ENCODE assay signal across 9 cellular contexts in genomic region chr5:177310757-177311173, GRCh38. TPM values are rescaled to one million over a fixed set of nuclear protein-coding genes. Genes with fewer than 3 reads are reported as not detected.
DNase-seq lines count a peak whose midpoint lies in the region; ATAC-seq, FAIRE-seq and TF ChIP-seq lines count a peak whose summit lies in the region.
"Had no signal": no experiment of that assay in that cellular context is flagged by ENCODE, and none has a peak within 500 bp of the region (broad histone marks: within the 10 kb centered on the region; RNA-seq: fewer than 3 reads in every experiment).

No MANE protein-coding gene starts in this region.

- H3K27me3 Mint-ChIP-seq in activated T-cell treated with anti-CD3 and anti-CD28 coated beads, Interleukin-2, amount 50 U/mL, for 72 hours (ENCODE audit: low read depth) = no peaks in the 10 kb centered on the region

- peak overlapping the region; percentile 68 for H3K4me3 ChIP-seq in AG04450 (ENCODE audit: low read depth, low read length)

- no peak overlapping the region for H3K27ac ChIP-seq in AG04450 (ENCODE audit: low read depth, low read length)

- DNase-seq in AG04450 (ENCODE audit: low read depth, low spot score) = no peak
- no peak for DNase-seq in GM12892 (ENCODE audit: insufficient read length)
- peak; percentile 10 for DNase-seq in NCI-H146 treated with DMSO at 0.1 percent for 48 hours (lab: John Stamatoyannopoulos, UW; ENCODE audit: unreplicated experiment)
- peak in 1 of 2 donors; percentile 33 for DNase-seq in activated T-cell treated with anti-CD3 and anti-CD28 coated beads, Interleukin-2, amount 50 U/mL, for 72 hours
- DNase-seq in lung microvascular endothelial cell (ENCODE audit: low read depth in 2 of 2) = peak; percentile 52 to 93
- DNase-seq in HuH-7 (ENCODE audit: low spot score) = no peak
- no peak for DNase-seq in amniotic stem cell (lab: John Stamatoyannopoulos, UW)
- no peak for DNase-seq in iPS-NIHi11 (ENCODE audit: low spot score)

- no peak for ATAC-seq in activated T-cell treated with anti-CD3 and anti-CD28 coated beads, Interleukin-2, amount 50 U/mL, for 72 hours (replicated peaks in 1 of 2)
- ATAC-seq: psoas muscle had no signal

- H3K4me1 Mint-ChIP-seq in activated T-cell treated with anti-CD3 and anti-CD28 coated beads, Interleukin-2, amount 50 U/mL, for 72 hours (ENCODE audit: low read depth) = peaks cover 51% of the 10 kb centered on the region

- H3K27me3 ChIP-seq in AG04450 (ENCODE audit: control insufficient read depth, insufficient read depth, low read length) = no peaks in the 10 kb centered on the region

- H3K4me3 Mint-ChIP-seq in activated T-cell treated with anti-CD3 and anti-CD28 coated beads, Interleukin-2, amount 50 U/mL, for 72 hours = peak overlapping the region; percentile 79 to 92

- no peak overlapping the region for H3K27ac Mint-ChIP-seq in activated T-cell treated with anti-CD3 and anti-CD28 coated beads, Interleukin-2, amount 50 U/mL, for 72 hours

- TF ChIP-seq POLR2A in GM12892 (IDR thresholded peaks at IDR 0.05; ENCODE audit: low read depth, low read length) = no peak

- H3K9me3 ChIP-seq in AG04450 (ENCODE audit: control insufficient read depth, insufficient read depth, low read length) = no peaks in the 10 kb centered on the region; the same call in 1 of the 2 replicates
- H3K9me3 ChIP-seq: psoas muscle had no signal

- POLR2A ChIA-PET in AG04450 (lab: Yijun Ruan, JAX) = no interaction called here

- H3K36me3 Mint-ChIP-seq in activated T-cell treated with anti-CD3 and anti-CD28 coated beads, Interleukin-2, amount 50 U/mL, for 72 hours (ENCODE audit: insufficient read depth in 2 of 2) = peaks cover 10 to 12% of the 10 kb centered on the region in 2 donors

- FAIRE-seq in GM12892 (lab: Jason Lieb, UNC) = peak; percentile 98

- no peaks in the 10 kb centered on the region for H3K9me3 Mint-ChIP-seq in activated T-cell treated with anti-CD3 and anti-CD28 coated beads, Interleukin-2, amount 50 U/mL, for 72 hours

- CTCF ChIA-PET in AG04450 (lab: Charles Lee) = interaction anchor here (0.9 to 2.8 kb wide), 18 partner anchors 8 to 197 kb away, joined by 3 to 35 read pairs (median 6); partner anchors contain the start of gene LMAN2

- TF ChIP-seq CTCF in AG04450 (IDR thresholded peaks at IDR 0.05; ENCODE audit: low read depth, low read length) = no peak

RNA-seq across cellular contexts. Expression of gene MXD3, which starts 0.9 kb away (rescaled TPM):
- 2.8 and 2.9 TPM in 2 replicates for polyA plus RNA-seq in AG04450 (2011; rRNA removed)
- polyA minus RNA-seq in AG04450 (2011; rRNA and poly(A)+ RNA removed) = 1.8 and 2.2 TPM in 2 replicates
- 4.8 TPM for polyA plus RNA-seq in GM12892 (2012; ENCODE audit: missing spikeins)
- 10 to 100 TPM; 44.2 to 61.1 TPM for total RNA-seq in activated T-cell treated with anti-CD3 and anti-CD28 coated beads, Interleukin-2, amount 50 U/mL, for 72 hours
- 8.1 and 10.5 TPM in 2 replicates for total RNA-seq in lung microvascular endothelial cell

RNA-seq across cellular contexts. Expression of gene PRELID1, which starts 7.2 kb away (rescaled TPM):
- 135 and 158 TPM in 2 replicates for polyA plus RNA-seq in AG04450 (2011; rRNA removed)
- polyA minus RNA-seq in AG04450 (2011; rRNA and poly(A)+ RNA removed) = 84.1 and 108 TPM in 2 replicates
- polyA plus RNA-seq in GM12892 (2012; ENCODE audit: missing spikeins) = 189 TPM
- 100 to 1,000 TPM; 118 to 128 TPM for total RNA-seq in activated T-cell treated with anti-CD3 and anti-CD28 coated beads, Interleukin-2, amount 50 U/mL, for 72 hours
- total RNA-seq in lung microvascular endothelial cell = 109 and 112 TPM in 2 replicates

RNA-seq across cellular contexts. Expression of gene RAB24, which starts 7.2 kb away (rescaled TPM):
- polyA plus RNA-seq in AG04450 (2011; rRNA removed) = 35.4 and 38.8 TPM in 2 replicates
- polyA minus RNA-seq in AG04450 (2011; rRNA and poly(A)+ RNA removed) = 12.2 and 15.5 TPM in 2 replicates
- polyA plus RNA-seq in GM12892 (2012; ENCODE audit: missing spikeins) = 29.7 TPM
- total RNA-seq in activated T-cell treated with anti-CD3 and anti-CD28 coated beads, Interleukin-2, amount 50 U/mL, for 72 hours = 10 to 100 TPM; 26.3 to 29.4 TPM
- total RNA-seq in lung microvascular endothelial cell = 8.7 and 13.9 TPM in 2 replicates

RNA-seq across cellular contexts. Expression of gene LMAN2, which starts 40.7 kb away (rescaled TPM):
- 150 and 212 TPM in 2 replicates for polyA plus RNA-seq in AG04450 (2011; rRNA removed)
- polyA minus RNA-seq in AG04450 (2011; rRNA and poly(A)+ RNA removed) = 183 and 249 TPM in 2 replicates
- 44.8 TPM for polyA plus RNA-seq in GM12892 (2012; ENCODE audit: missing spikeins)
- total RNA-seq in activated T-cell treated with anti-CD3 and anti-CD28 coated beads, Interleukin-2, amount 50 U/mL, for 72 hours = 100 to 1,000 TPM; 115 to 124 TPM
- 289 and 376 TPM in 2 replicates for total RNA-seq in lung microvascular endothelial cell

RNA-seq across cellular contexts. Expression of gene RGS14, which starts 47.0 kb away (rescaled TPM):
- 2.6 and 4.4 TPM in 2 replicates for polyA plus RNA-seq in AG04450 (2011; rRNA removed)
- 1.4 and 4.7 TPM in 2 replicates for polyA minus RNA-seq in AG04450 (2011; rRNA and poly(A)+ RNA removed)
- 26.0 TPM for polyA plus RNA-seq in GM12892 (2012; ENCODE audit: missing spikeins)
- 10 to 100 TPM; 41.3 to 50.8 TPM for total RNA-seq in activated T-cell treated with anti-CD3 and anti-CD28 coated beads, Interleukin-2, amount 50 U/mL, for 72 hours
- 2.8 and 4.4 TPM in 2 replicates for total RNA-seq in lung microvascular endothelial cell

Comparison
In these comparisons a context has a peak if more than half of its experiments do, and no peak if none do; other contexts are left out.
1. DNase-seq: peak in NCI-H146 treated with DMSO at 0.1 percent for 48 hours (single experiment) and lung microvascular endothelial cell (2 of 2); none in AG04450 (single experiment), GM12892 (single experiment), HuH-7 (single experiment), amniotic stem cell (single experiment) and iPS-NIHi11 (single experiment).